In the genomic region with DNA sequence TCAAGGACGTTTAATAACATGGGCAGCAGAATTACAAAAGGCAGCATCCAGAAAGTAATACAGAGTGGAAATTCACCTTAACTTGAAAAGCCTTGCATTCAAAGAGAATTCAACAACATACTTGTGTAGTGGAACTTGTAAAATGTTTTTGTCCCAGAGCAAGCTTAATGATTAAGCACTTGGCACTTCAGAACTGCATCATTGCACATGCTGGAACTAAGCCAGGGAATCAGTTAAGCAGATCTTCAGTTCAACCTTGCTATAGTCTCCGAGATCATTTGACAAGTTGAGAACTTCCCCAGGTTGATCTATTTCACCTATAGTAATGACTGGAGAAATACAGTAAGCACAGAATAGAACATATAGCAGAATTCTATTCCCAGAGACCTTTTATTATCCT, we compare ENCODE assay signal across 29 cellular contexts.
DNase-seq lines count a peak whose midpoint lies in the region; ATAC-seq and TF ChIP-seq lines count a peak whose summit lies in the region.
"Had no signal": no experiment of that assay in that cellular context is flagged by ENCODE, and none has a peak within 500 bp of the region (broad histone marks: within the 10 kb centered on the region; RNA-seq: fewer than 3 reads in every experiment).

No MANE protein-coding gene starts in this region.

- no peaks in the 10 kb centered on the region for H4K20me1 ChIP-seq in hepatocyte (ENCODE audit: insufficient read depth, poor library complexity, severe bottlenecking)

- TF ChIP-seq CTCF in hepatocyte (IDR thresholded peaks at IDR 0.05; ENCODE audit: poor library complexity) (no peak), retinal pigment epithelial cell (conservative IDR thresholded peaks at IDR 0.05; ENCODE audit: low read depth, low read length) (no peak), uterus (IDR thresholded peaks at IDR 0.05) (no peak)

- H3K4me3 ChIP-seq in HAP-1 (no peak overlapping the region), hepatocyte (no peak overlapping the region), retinal pigment epithelial cell (ENCODE audit: low read length) (no peak overlapping the region), uterus (no peak overlapping the region)
- H3K4me3 ChIP-seq: colonic mucosa, mucosa of descending colon, psoas muscle, upper lobe of right lung had no signal

- no peaks in the 10 kb centered on the region for H3K79me2 ChIP-seq in hepatocyte

- 63% methylated on average over 2 of the region's 2 CpGs for WGBS in hepatocyte (ENCODE audit: low lambda C conversion rate, missing lambda C conversion rate)

- H3K9me2 ChIP-seq in hepatocyte (replicated peaks; ENCODE audit: insufficient read depth), result no peaks in the 10 kb centered on the region
- H3K9me2 ChIP-seq: SK-N-SH had no signal

- in situ Hi-C loops in HAP-1 (cut with MboI; ENCODE audit: low sequenced_read_pairs), result no loop called here

- H3K9me3 ChIP-seq in HAP-1 (no peaks in the 10 kb centered on the region), hepatocyte (ENCODE audit: low read depth) (no peaks in the 10 kb centered on the region), uterus (no peaks in the 10 kb centered on the region)
- H3K9me3 ChIP-seq: Caco-2, colonic mucosa, mucosa of descending colon, psoas muscle, SK-N-SH, upper lobe of right lung had no signal

- H3K4me1 ChIP-seq in HAP-1 (peaks cover 14% of the 10 kb centered on the region), hepatocyte (ENCODE audit: insufficient read depth) (no peaks in the 10 kb centered on the region), uterus (no peaks in the 10 kb centered on the region)
- H3K4me1 ChIP-seq: Caco-2, colonic mucosa, psoas muscle, upper lobe of right lung had no signal

- intact Hi-C loops in uterus (cut with DNase I; ENCODE audit: low total_unique reads), result no loop called here

- DNase-seq in HAP-1 (ENCODE audit: low spot score in 2 of 2) (peak; percentile 24 to 52), NCI-H69 (lab: John Stamatoyannopoulos, UW) (peak; percentile 100), hepatocyte (ENCODE audit: low spot score) (peak; percentile 15), retinal pigment epithelial cell (ENCODE audit: low read depth) (peak; percentile 62), HPDE6-E6E7 (ENCODE audit: extremely low spot score) (no peak), uterus (no peak), NCI-H526 (lab: John Stamatoyannopoulos, UW) (no peak)
- DNase-seq: activated B cell treated with CpG ODN at 0.5 μM for 24 hours; activated effector memory CD4-positive, alpha-beta T cell treated with anti-CD3 and anti-CD28 coated beads, Interleukin-2, amount 50 U/mL, for 16 hours; activated T-cell treated with anti-CD3 and anti-CD28 coated beads, Interleukin-2, amount 50 U/mL, for 24 hours; C1 segment of cervical spinal cord; Caco-2; colonic mucosa; effector CD4-positive, alpha-beta T cell; H9; KG1; left cardiac atrium; mucosa of descending colon; natural killer cell; NCI-H1105; NCI-H1930; NCI-H2227 treated with DMSO at 0.1 percent for 48 hours; OCI-M1; psoas muscle; SK-N-SH; upper lobe of right lung had no signal

- no peak for ATAC-seq in GM19452 (IDR thresholded peaks at IDR 0.05; ENCODE audit: unreplicated experiment)
- ATAC-seq: left cardiac atrium; mucosa of descending colon; natural killer cell; psoas muscle; stimulated activated memory B cell treated with anti-CD40 and anti-IgM and Interleukin-4, amounts not matched to agents 10 μg/mL and 1 μg/mL and 100 μg/mL, for 72 hours; upper lobe of right lung had no signal

- H3K27ac ChIP-seq in hepatocyte, result no peak overlapping the region
- no peak overlapping the region for H3K27ac ChIP-seq in uterus
- H3K27ac ChIP-seq: colonic mucosa, epithelial cell of prostate, psoas muscle, upper lobe of right lung had no signal

- H3K36me3 ChIP-seq in HAP-1 (replicated peaks), result no peaks in the 10 kb centered on the region
- no peaks in the 10 kb centered on the region for H3K36me3 ChIP-seq in hepatocyte (replicated peaks; ENCODE audit: insufficient read depth, low read depth)
- no peaks in the 10 kb centered on the region for H3K36me3 ChIP-seq in uterus
- H3K36me3 ChIP-seq: colonic mucosa, upper lobe of right lung had no signal

- no peak overlapping the region for H2AFZ ChIP-seq in hepatocyte

- H3K27me3 ChIP-seq in HAP-1 (ENCODE audit: low read depth), result no peaks in the 10 kb centered on the region
- H3K27me3 ChIP-seq in hepatocyte, result no peaks in the 10 kb centered on the region
- no peaks in the 10 kb centered on the region for H3K27me3 ChIP-seq in uterus
- H3K27me3 ChIP-seq: colonic mucosa, upper lobe of right lung had no signal

- no peak for TF ChIP-seq POLR2A in uterus (IDR thresholded peaks at IDR 0.05)

- H3K4me2 ChIP-seq in hepatocyte, result no peak overlapping the region
- H3K4me2 ChIP-seq: SK-N-SH had no signal

Comparison
In these comparisons a context has a peak if more than half of its experiments do, and no peak if none do; other contexts are left out.
1. DNase-seq: peak in HAP-1 (2 of 2), NCI-H69 (single experiment), hepatocyte (single experiment) and retinal pigment epithelial cell (single experiment); none in HPDE6-E6E7 (single experiment), uterus (0 of 2) and NCI-H526 (0 of 2).